ENCODE assay signal across 7 cellular contexts in the genomic region with DNA sequence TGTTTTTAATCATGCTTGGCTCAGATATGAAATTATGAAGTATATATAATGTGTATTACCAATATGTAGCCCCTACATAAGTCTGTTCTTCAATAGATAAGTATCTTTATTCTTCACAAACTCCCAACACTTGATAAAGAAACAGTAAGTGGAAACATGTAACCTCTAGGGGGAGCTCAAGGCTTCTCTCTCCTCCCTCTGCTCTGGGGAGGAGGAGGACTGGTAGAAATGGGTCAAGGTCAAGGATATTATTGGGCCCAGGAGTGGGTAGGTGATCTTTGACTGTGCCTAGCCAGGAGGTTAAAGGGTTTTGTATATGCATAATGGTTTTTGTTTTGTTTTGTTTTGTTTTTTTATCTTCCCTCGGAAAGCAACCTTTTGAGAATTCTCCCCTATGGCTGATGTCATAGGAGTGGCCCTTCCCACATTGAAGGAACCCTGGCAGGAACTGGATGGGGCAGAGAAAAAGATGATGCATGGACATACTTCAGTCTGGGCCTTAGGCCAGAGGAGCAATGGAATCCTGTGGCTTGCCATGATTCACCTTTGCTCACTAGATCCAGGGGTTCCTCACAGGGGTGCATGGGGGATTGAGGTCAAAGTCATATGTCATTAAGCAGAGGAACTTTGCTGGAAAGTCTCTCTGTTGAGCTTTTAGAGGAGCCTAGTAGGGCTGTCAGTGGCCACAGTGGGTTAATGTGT.
DNase-seq lines count a peak whose midpoint lies in the region; ATAC-seq and TF ChIP-seq lines count a peak whose summit lies in the region.

No MANE protein-coding gene starts in this region.

- no peaks in the 10 kb centered on the region for H4K20me1 ChIP-seq in DND-41 (ENCODE audit: insufficient read depth, low read length)

- DNase-seq in DND-41 = peak; percentile 6
- DNase-seq in HAP-1 (ENCODE audit: low spot score in 2 of 2) = peak; percentile 22 to 28
- peak; percentile 59 for DNase-seq in NCI-H748 treated with DMSO at 0.1 percent for 48 hours (lab: John Stamatoyannopoulos, UW)
- peak in 1 of 4 donors; percentile 4 for DNase-seq in body of pancreas

- no peaks in the 10 kb centered on the region for H3K79me2 ChIP-seq in DND-41 (ENCODE audit: insufficient read depth, low read length)

- in situ Hi-C loops in HAP-1 (cut with MboI; ENCODE audit: low sequenced_read_pairs) = no loop called here

- H2AFZ ChIP-seq in DND-41 (ENCODE audit: low read depth, low read length) = no peak overlapping the region

- H3K9me3 ChIP-seq in DND-41 (ENCODE audit: insufficient read depth, low read length, severe bottlenecking) (no peaks in the 10 kb centered on the region), HAP-1 (no peaks in the 10 kb centered on the region), body of pancreas (no peaks in the 10 kb centered on the region), liver (ENCODE audit: control insufficient read depth in 4 of 4, low read length in 3 of 4) (peaks cover 0 to 2% (median 0%) of the 10 kb centered on the region in 4 donors)

- H3K27me3 ChIP-seq in DND-41 (ENCODE audit: insufficient read depth, low read length, poor library complexity) (no peaks in the 10 kb centered on the region), HAP-1 (ENCODE audit: low read depth) (no peaks in the 10 kb centered on the region), body of pancreas (no peaks in the 10 kb centered on the region), liver (ENCODE audit: control insufficient read depth in 4 of 4, insufficient read depth in 4 of 4, low read length in 3 of 4) (no peaks in the 10 kb centered on the region)

- H3K4me2 ChIP-seq in DND-41 (ENCODE audit: insufficient read depth, low read length) = no peak overlapping the region

- 47 to 77% methylated on average over 1 of the region's 1 CpG for WGBS in body of pancreas, 2 donors
- WGBS in liver = 72% methylated on average over 1 of the region's 1 CpG

- peak; percentile 79 to 89 for TF ChIP-seq RAD21 in liver (IDR thresholded peaks at IDR 0.05)

- TF ChIP-seq CTCF in DND-41 (IDR thresholded peaks at IDR 0.05; ENCODE audit: borderline replicate concordance, extremely low read depth, low read length, poor library complexity, severe bottlenecking) = peak; percentile 63
- peak; percentile 16 to 51 (median 42) for TF ChIP-seq CTCF in body of pancreas (IDR thresholded peaks at IDR 0.05)
- peak; percentile 38 for TF ChIP-seq CTCF in liver (IDR thresholded peaks at IDR 0.05; ENCODE audit: low read depth, low read length, missing input control)

- intact Hi-C loops in body of pancreas (cut with DNase I) = no loop called here

- ATAC-seq in DND-41 (ENCODE audit: insufficient read depth, low read depth) (peak; percentile 67; the same call in 1 of the 3 replicates), body of pancreas (no peak), HG03108 (IDR thresholded peaks at IDR 0.05; ENCODE audit: unreplicated experiment) (no peak), HG02852 (IDR thresholded peaks at IDR 0.05; ENCODE audit: unreplicated experiment) (no peak)

- H3K4me3 ChIP-seq in DND-41 (ENCODE audit: low read depth in 1 of 2, low read length in 2 of 2) (no peak overlapping the region), HAP-1 (no peak overlapping the region), body of pancreas (no peak overlapping the region), liver (ENCODE audit: low read depth in 1 of 3, low read length in 3 of 3) (no peak overlapping the region)

- no peak overlapping the region for H3K27ac ChIP-seq in DND-41 (ENCODE audit: low read length)
- H3K27ac ChIP-seq in body of pancreas = no peak overlapping the region
- no peak overlapping the region for H3K27ac ChIP-seq in liver (ENCODE audit: low read depth in 1 of 2, low read length in 2 of 2)

- no peak for TF ChIP-seq POLR2A in body of pancreas (IDR thresholded peaks at IDR 0.05)

- H3K9ac ChIP-seq in DND-41 (ENCODE audit: low read depth, low read length) (no peak overlapping the region), liver (ENCODE audit: low read depth in 1 of 2, low read length in 2 of 2) (no peak overlapping the region)

- H3K4me1 ChIP-seq in DND-41 (ENCODE audit: insufficient read depth, low read length) = no peaks in the 10 kb centered on the region
- H3K4me1 ChIP-seq in HAP-1 = no peaks in the 10 kb centered on the region
- H3K4me1 ChIP-seq in body of pancreas = no peaks in the 10 kb centered on the region
- no peaks in the 10 kb centered on the region for H3K4me1 ChIP-seq in liver (ENCODE audit: control insufficient read depth in 4 of 4, insufficient read depth in 4 of 4, low read length in 3 of 4)

- no peaks in the 10 kb centered on the region for H3K36me3 ChIP-seq in DND-41 (ENCODE audit: insufficient read depth, low read length)
- H3K36me3 ChIP-seq in HAP-1 (replicated peaks) = no peaks in the 10 kb centered on the region
- no peaks in the 10 kb centered on the region for H3K36me3 ChIP-seq in body of pancreas (replicated peaks in 1 of 2; ENCODE audit: insufficient read depth in 1 of 2, low read depth in 2 of 2)
- no peaks in the 10 kb centered on the region for H3K36me3 ChIP-seq in liver (ENCODE audit: control insufficient read depth in 4 of 4, insufficient read depth in 3 of 4, low read depth in 1 of 4, low read length in 3 of 4)

TF ChIP-seq in liver, 16 proteins besides CTCF, POLR2A, EP300 and RAD21:
- TF ChIP-seq, protein P1, sequence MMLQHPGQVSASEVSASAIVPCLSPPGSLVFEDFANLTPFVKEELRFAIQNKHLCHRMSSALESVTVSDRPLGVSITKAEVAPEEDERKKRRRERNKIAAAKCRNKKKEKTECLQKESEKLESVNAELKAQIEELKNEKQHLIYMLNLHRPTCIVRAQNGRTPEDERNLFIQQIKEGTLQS (IDR thresholded peaks at IDR 0.05) = no peak
- TF ChIP-seq TAF1 (conservative IDR thresholded peaks at IDR 0.05) = no peak
- TF ChIP-seq JUND (IDR thresholded peaks at IDR 0.05) = no peak
- TF ChIP-seq RXRA (IDR thresholded peaks at IDR 0.05) = no peak
- TF ChIP-seq HNF4A (conservative IDR thresholded peaks at IDR 0.05) = no peak
- TF ChIP-seq, protein P2, sequence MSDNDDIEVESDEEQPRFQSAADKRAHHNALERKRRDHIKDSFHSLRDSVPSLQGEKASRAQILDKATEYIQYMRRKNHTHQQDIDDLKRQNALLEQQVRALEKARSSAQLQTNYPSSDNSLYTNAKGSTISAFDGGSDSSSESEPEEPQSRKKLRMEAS (IDR thresholded peaks at IDR 0.05) = no peak
- TF ChIP-seq FOXA2 (IDR thresholded peaks at IDR 0.05) = no peak
- TF ChIP-seq SP1 (IDR thresholded peaks at IDR 0.05) = no peak
- no peak for TF ChIP-seq EGR1 (IDR thresholded peaks at IDR 0.05; ENCODE audit: low read depth in 2 of 2)
- no peak for TF ChIP-seq HNF4G (IDR thresholded peaks at IDR 0.05)
- TF ChIP-seq REST (IDR thresholded peaks at IDR 0.05) = no peak
- TF ChIP-seq GABPA (IDR thresholded peaks at IDR 0.05 in 1 of 2, conservative IDR thresholded peaks at IDR 0.05 in 1 of 2) = no peak
- TF ChIP-seq ZBTB33 (IDR thresholded peaks at IDR 0.05) = no peak
- TF ChIP-seq NR2F2 (IDR thresholded peaks at IDR 0.05) = no peak
- TF ChIP-seq FOXA1 (IDR thresholded peaks at IDR 0.05) = no peak
- TF ChIP-seq YY1 (IDR thresholded peaks at IDR 0.05) = no peak
TF ChIP-seq in liver: peak in this region for 0.
